8 cellular contexts compared by ENCODE assay signal in genomic region chr14:24411468-24412454, GRCh38. TPM values are rescaled to one million over a fixed set of nuclear protein-coding genes. Genes with fewer than 3 reads are reported as not detected.
DNase-seq lines count a peak whose midpoint lies in the region; ATAC-seq, FAIRE-seq and TF ChIP-seq lines count a peak whose summit lies in the region.

No MANE protein-coding gene starts in this region.

- no peak overlapping the region for H3K4me3 ChIP-seq in HL-60 (replicated peaks; ENCODE audit: insufficient read depth, low read length)

- no peak overlapping the region for H3K27ac ChIP-seq in HL-60 (replicated peaks)

- peak; percentile 57 for ATAC-seq in omental fat pad (ENCODE audit: low FRiP score)

- peak; percentile 76 for TF ChIP-seq CTCF in AG09319 (IDR thresholded peaks at IDR 0.05; ENCODE audit: low read depth, low read length)
- TF ChIP-seq CTCF in HL-60 (IDR thresholded peaks at IDR 0.05; ENCODE audit: insufficient read depth, low read length): peak; percentile 73
- TF ChIP-seq CTCF in omental fat pad (IDR thresholded peaks at IDR 0.05): peak in 1 of 3 donors; percentile 35

- no peak for FAIRE-seq in RCC 7860 (lab: Jason Lieb, UNC)

- H3K27me3 ChIP-seq in HL-60 (ENCODE audit: insufficient read depth, poor library complexity, severe bottlenecking): no peaks in the 10 kb centered on the region

- DNase-seq in AG09319 (ENCODE audit: extremely low read depth, low read depth) (no peak), ELR (ENCODE audit: low read depth) (peak; percentile 66), HL-60 (ENCODE audit: low read depth in 1 of 2, low spot score in 1 of 2) (peak in 1 of 2 experiments; percentile 46), SK-N-DZ (ENCODE audit: low spot score) (peak; percentile 59), erythroblast (lab: John Stamatoyannopoulos, UW) (peak; percentile 58 to 66), omental fat pad (ENCODE audit: low spot score) (no peak), RCC 7860 (ENCODE audit: low spot score) (no peak)
- DNase-seq in activated CD4-positive, CD25-positive, alpha-beta regulatory T cell (lab: John Stamatoyannopoulos, UW): no peak

- TF ChIP-seq POLR2A in erythroblast (IDR thresholded peaks at IDR 0.05; ENCODE audit: low read length): no peak

RNA-seq across cellular contexts. Expression of gene NYNRIN, which starts 13.0 kb away (rescaled TPM):
- 9.4 and 12.4 TPM in 2 replicates for polyA plus RNA-seq in SK-N-DZ (2014; cell fraction: cytosol; rRNA removed)
- polyA plus RNA-seq in SK-N-DZ (2014; cell fraction: nucleus; rRNA removed): 10.9 and 23.4 TPM in 2 replicates
- total RNA-seq in omental fat pad: 10 to 100 TPM in 3 of 4 donors, 1 to 10 TPM in 1; 4.6 to 24.9 (median 13.0) TPM

RNA-seq across cellular contexts. Expression of gene CBLN3, which starts 17.7 kb away (rescaled TPM):
- polyA plus RNA-seq in SK-N-DZ (2014; cell fraction: cytosol; rRNA removed): 0.08 and 0.56 TPM in 2 replicates
- 0.14 and 0.76 TPM in 2 replicates for polyA plus RNA-seq in SK-N-DZ (2014; cell fraction: nucleus; rRNA removed)
- total RNA-seq in omental fat pad: 1 to 10 TPM; 1.2 to 4.4 (median 2.8) TPM

RNA-seq across cellular contexts. Expression of gene KHNYN, which starts 18.0 kb away (rescaled TPM):
- polyA plus RNA-seq in SK-N-DZ (2014; cell fraction: cytosol; rRNA removed): 19.1 and 21.1 TPM in 2 replicates
- polyA plus RNA-seq in SK-N-DZ (2014; cell fraction: nucleus; rRNA removed): 30.5 and 42.2 TPM in 2 replicates
- total RNA-seq in omental fat pad: 10 to 100 TPM; 32.1 to 77.1 (median 43.5) TPM

RNA-seq across cellular contexts. Expression of gene SDR39U1, which starts 30.8 kb away (rescaled TPM):
- 29.1 and 47.6 TPM in 2 replicates for polyA plus RNA-seq in SK-N-DZ (2014; cell fraction: cytosol; rRNA removed)
- 162 and 252 TPM in 2 replicates for polyA plus RNA-seq in SK-N-DZ (2014; cell fraction: nucleus; rRNA removed)
- total RNA-seq in omental fat pad: 10 to 100 TPM; 28.4 to 35.9 (median 31.8) TPM

RNA-seq across cellular contexts. Expression of gene NFATC4, which starts 43.8 kb away (rescaled TPM):
- 13.1 and 14.1 TPM in 2 replicates for polyA plus RNA-seq in SK-N-DZ (2014; cell fraction: cytosol; rRNA removed)
- polyA plus RNA-seq in SK-N-DZ (2014; cell fraction: nucleus; rRNA removed): 103 and 132 TPM in 2 replicates
- 10 to 100 TPM in 3 of 4 donors, 1 to 10 TPM in 1; 9.2 to 53.3 (median 23.3) TPM for total RNA-seq in omental fat pad

Comparison
In these comparisons a context has a peak if more than half of its experiments do, and no peak if none do; other contexts are left out.
1. DNase-seq: peak in ELR (single experiment), SK-N-DZ (single experiment) and erythroblast (2 of 2); none in AG09319 (single experiment), omental fat pad (single experiment), activated CD4-positive, CD25-positive, alpha-beta regulatory T cell (0 of 4) and RCC 7860 (single experiment).